In genomic region chr4:148007303-148007702, GRCh38 we compare ENCODE assay signal across 8 cellular contexts.
DNase-seq lines count a peak whose midpoint lies in the region; ATAC-seq and TF ChIP-seq lines count a peak whose summit lies in the region.

No MANE protein-coding gene starts in this region.

- POLR2A ChIA-PET in naive thymus-derived CD8-positive, alpha-beta T cell (lab: Charles Lee), result interaction anchor here (0.6 kb wide), 1 partner anchor 199 kb away, joined by 3 read pairs; no protein-coding TSS in a partner anchor

- DNase-seq in AG10803 (ENCODE audit: low read depth) (peak; percentile 97), Kasumi-1 (lab: John Stamatoyannopoulos, UW) (peak; percentile 32 to 47), coronary artery (ENCODE audit: low spot score) (no peak), myocyte (ENCODE audit: low read depth) (peak; percentile 89), DMS79 (lab: John Stamatoyannopoulos, UW) (no peak), NCI-H1092 (lab: John Stamatoyannopoulos, UW) (no peak)
- no peak for DNase-seq in naive thymus-derived CD8-positive, alpha-beta T cell

- ATAC-seq in HG03280 (IDR thresholded peaks at IDR 0.05; ENCODE audit: unreplicated experiment), result no peak
- ATAC-seq in naive thymus-derived CD8-positive, alpha-beta T cell, result no peak

- H3K4me3 Mint-ChIP-seq in naive thymus-derived CD8-positive, alpha-beta T cell, result no peak overlapping the region

- H3K27ac ChIP-seq in coronary artery, result peak overlapping the region in 1 of 2 donors; percentile 42

- H3K9me3 Mint-ChIP-seq in naive thymus-derived CD8-positive, alpha-beta T cell, result peaks cover 0 to 21% (median 4%) of the 10 kb centered on the region in 9 donors

- no peaks in the 10 kb centered on the region for H3K27me3 Mint-ChIP-seq in naive thymus-derived CD8-positive, alpha-beta T cell

- H3K4me3 ChIP-seq in AG10803 (ENCODE audit: low read length), result no peak overlapping the region
- peak overlapping the region; percentile 18 for H3K4me3 ChIP-seq in coronary artery

- peaks cover 8 to 22% (median 14%) of the 10 kb centered on the region in 4 donors for H3K4me1 Mint-ChIP-seq in naive thymus-derived CD8-positive, alpha-beta T cell

- peaks cover 0 to 16% (median 5%) of the 10 kb centered on the region in 3 donors for H3K36me3 Mint-ChIP-seq in naive thymus-derived CD8-positive, alpha-beta T cell

- no peak overlapping the region for H3K27ac Mint-ChIP-seq in naive thymus-derived CD8-positive, alpha-beta T cell

- no peak for TF ChIP-seq CTCF in AG10803 (conservative IDR thresholded peaks at IDR 0.05; ENCODE audit: low read length)
- TF ChIP-seq CTCF in coronary artery (IDR thresholded peaks at IDR 0.05), result no peak

Comparison
In these comparisons a context has a peak if more than half of its experiments do, and no peak if none do; other contexts are left out.
1. DNase-seq: peak in AG10803 (single experiment), Kasumi-1 (2 of 2) and myocyte (single experiment); none in coronary artery (single experiment), DMS79 (single experiment), naive thymus-derived CD8-positive, alpha-beta T cell (0 of 10) and NCI-H1092 (single experiment).